Comparison of ENCODE assay signal across 1 cellular context in the genomic region with DNA sequence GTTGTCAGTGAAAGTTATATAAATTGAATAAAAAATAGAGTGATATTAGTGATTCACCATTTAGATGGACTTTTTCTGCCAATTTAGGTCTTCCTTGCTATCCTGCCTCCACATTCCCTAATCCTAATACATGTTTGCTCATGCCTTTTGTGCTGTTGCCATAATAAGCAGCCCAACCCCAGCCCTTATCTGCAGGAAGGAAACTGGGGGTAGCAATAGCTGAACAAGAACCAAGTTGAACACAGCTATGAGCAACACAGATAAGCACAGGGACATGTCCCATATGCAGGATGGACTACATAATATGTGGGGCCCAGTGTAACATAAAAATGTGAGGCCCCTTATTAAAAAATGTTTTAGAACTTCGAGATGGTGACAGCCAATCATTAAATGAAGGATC.
TF ChIP-seq lines count a peak whose summit lies in the region.

No MANE protein-coding gene starts in this region.

TF ChIP-seq in HepG2, 621 proteins besides CTCF, POLR2A, EP300 and RAD21 (continued from another document):
- TF ChIP-seq, protein P1, sequence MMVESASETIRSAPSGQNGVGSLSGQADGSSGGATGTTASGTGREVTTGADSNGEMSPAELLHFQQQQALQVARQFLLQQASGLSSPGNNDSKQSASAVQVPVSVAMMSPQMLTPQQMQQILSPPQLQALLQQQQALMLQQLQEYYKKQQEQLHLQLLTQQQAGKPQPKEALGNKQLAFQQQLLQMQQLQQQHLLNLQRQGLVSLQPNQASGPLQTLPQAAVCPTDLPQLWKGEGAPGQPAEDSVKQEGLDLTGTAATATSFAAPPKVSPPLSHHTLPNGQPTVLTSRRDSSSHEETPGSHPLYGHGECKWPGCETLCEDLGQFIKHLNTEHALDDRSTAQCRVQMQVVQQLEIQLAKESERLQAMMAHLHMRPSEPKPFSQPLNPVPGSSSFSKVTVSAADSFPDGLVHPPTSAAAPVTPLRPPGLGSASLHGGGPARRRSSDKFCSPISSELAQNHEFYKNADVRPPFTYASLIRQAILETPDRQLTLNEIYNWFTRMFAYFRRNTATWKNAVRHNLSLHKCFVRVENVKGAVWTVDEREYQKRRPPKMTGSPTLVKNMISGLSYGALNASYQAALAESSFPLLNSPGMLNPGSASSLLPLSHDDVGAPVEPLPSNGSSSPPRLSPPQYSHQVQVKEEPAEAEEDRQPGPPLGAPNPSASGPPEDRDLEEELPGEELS (CRISPR knock-in tag; IDR thresholded peaks at IDR 0.05): 0 out of 2 replicates have a peak, but pooled peaks have one; percentile 23
- peak; percentile 59; the same call in 1 of the 2 replicates for TF ChIP-seq ETV5 (CRISPR knock-in tag; IDR thresholded peaks at IDR 0.05; ENCODE audit: borderline replicate concordance)
